In the genomic region with DNA sequence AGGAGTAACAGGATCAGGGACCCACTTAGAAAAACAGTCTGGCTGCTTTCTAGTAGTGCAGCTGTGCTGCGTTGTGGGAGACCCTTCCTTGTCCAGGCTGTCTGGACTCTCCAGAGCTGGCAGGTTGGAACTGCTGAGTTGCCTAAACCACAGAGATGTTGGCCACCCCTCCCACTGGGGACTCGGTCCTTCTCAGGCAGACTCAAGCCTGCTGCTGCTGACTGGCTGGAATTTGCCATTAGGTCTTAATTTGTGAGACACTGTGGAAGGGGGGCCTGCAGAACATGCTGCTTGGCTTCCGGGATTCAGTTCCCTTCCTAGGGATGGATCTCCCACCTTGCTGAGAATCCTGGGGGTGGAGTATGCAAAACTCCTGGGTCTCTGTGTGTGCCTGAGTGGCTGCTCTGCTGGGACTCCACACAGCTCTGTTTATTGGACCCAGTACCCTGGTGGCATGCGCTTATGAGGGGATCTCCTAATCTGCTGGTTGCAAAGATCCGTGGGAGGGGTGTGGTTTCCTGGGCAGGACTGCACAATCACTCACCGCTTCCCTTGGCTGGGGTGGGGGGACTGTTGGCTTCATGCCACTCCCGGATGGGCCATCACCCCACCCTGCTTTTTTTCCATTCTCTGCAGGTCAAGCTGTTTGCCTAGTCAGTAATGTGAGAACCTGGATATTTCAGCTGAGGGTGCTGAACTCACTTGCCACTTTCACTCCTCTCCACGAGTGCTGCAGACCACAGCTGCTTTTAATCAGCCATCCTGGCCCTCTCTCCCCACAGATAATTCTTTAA, we compare ENCODE assay signal across 1 cellular context.
A peak's percentile ranks its signal among the peaks of the same experiment; 100 is the strongest.
TF ChIP-seq lines count a peak whose summit lies in the region.

No MANE protein-coding gene starts in this region.

TF ChIP-seq in GM12878, 131 proteins besides CTCF, POLR2A, EP300 and RAD21 (continued from another document and continues in another):
- TF ChIP-seq EZH2 (IDR thresholded peaks at IDR 0.05; ENCODE audit: borderline replicate concordance, control insufficient read depth, low read depth, low read length) = no peak
- peak; percentile 92 for TF ChIP-seq IKZF1 (conservative IDR thresholded peaks at IDR 0.05)
- no peak for TF ChIP-seq SRF (IDR thresholded peaks at IDR 0.05; ENCODE audit: low read depth in 2 of 2, low read length in 2 of 2)
- no peak; the same call in 1 of the 2 replicates for TF ChIP-seq PAX5 (IDR thresholded peaks at IDR 0.05; ENCODE audit: borderline replicate concordance, low read depth, low read length)
- no peak for TF ChIP-seq ZNF24 (IDR thresholded peaks at IDR 0.05)
- TF ChIP-seq RB1 (IDR thresholded peaks at IDR 0.05; ENCODE audit: borderline replicate concordance) = no peak
- TF ChIP-seq, protein P1, sequence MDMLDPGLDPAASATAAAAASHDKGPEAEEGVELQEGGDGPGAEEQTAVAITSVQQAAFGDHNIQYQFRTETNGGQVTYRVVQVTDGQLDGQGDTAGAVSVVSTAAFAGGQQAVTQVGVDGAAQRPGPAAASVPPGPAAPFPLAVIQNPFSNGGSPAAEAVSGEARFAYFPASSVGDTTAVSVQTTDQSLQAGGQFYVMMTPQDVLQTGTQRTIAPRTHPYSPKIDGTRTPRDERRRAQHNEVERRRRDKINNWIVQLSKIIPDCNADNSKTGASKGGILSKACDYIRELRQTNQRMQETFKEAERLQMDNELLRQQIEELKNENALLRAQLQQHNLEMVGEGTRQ (IDR thresholded peaks at IDR 0.05; ENCODE audit: borderline replicate concordance, low read depth, low read length) = no peak
- TF ChIP-seq, protein P2, sequence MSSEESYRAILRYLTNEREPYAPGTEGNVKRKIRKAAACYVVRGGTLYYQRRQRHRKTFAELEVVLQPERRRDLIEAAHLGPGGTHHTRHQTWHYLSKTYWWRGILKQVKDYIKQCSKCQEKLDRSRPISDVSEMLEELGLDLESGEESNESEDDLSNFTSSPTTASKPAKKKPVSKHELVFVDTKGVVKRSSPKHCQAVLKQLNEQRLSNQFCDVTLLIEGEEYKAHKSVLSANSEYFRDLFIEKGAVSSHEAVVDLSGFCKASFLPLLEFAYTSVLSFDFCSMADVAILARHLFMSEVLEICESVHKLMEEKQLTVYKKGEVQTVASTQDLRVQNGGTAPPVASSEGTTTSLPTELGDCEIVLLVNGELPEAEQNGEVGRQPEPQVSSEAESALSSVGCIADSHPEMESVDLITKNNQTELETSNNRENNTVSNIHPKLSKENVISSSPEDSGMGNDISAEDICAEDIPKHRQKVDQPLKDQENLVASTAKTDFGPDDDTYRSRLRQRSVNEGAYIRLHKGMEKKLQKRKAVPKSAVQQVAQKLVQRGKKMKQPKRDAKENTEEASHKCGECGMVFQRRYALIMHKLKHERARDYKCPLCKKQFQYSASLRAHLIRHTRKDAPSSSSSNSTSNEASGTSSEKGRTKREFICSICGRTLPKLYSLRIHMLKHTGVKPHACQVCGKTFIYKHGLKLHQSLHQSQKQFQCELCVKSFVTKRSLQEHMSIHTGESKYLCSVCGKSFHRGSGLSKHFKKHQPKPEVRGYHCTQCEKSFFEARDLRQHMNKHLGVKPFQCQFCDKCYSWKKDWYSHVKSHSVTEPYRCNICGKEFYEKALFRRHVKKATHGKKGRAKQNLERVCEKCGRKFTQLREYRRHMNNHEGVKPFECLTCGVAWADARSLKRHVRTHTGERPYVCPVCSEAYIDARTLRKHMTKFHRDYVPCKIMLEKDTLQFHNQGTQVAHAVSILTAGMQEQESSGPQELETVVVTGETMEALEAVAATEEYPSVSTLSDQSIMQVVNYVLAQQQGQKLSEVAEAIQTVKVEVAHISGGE (CRISPR knock-in tag; IDR thresholded peaks at IDR 0.05) = no peak
- 0 out of 3 replicates have a peak, but pooled peaks of 1 of the 2 experiments have one; percentile 9 for TF ChIP-seq EGR1 (IDR thresholded peaks at IDR 0.05; ENCODE audit: borderline replicate concordance in 1 of 2, low read depth in 2 of 2, low read length in 2 of 2)
- no peak for TF ChIP-seq HDAC6 (IDR thresholded peaks at IDR 0.05; ENCODE audit: unreplicated experiment)
- TF ChIP-seq RELA (IDR thresholded peaks at IDR 0.05; ENCODE audit: borderline replicate concordance, partially characterized antibody) = no peak
- no peak for TF ChIP-seq CHD4 (IDR thresholded peaks at IDR 0.05)
- TF ChIP-seq, protein P3, sequence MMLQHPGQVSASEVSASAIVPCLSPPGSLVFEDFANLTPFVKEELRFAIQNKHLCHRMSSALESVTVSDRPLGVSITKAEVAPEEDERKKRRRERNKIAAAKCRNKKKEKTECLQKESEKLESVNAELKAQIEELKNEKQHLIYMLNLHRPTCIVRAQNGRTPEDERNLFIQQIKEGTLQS (IDR thresholded peaks at IDR 0.05; ENCODE audit: borderline replicate concordance, extremely low read depth, low read depth, low read length) = no peak
- peak; percentile 75; the same call in 1 of the 2 replicates for TF ChIP-seq RUNX3 (IDR thresholded peaks at IDR 0.05; ENCODE audit: low read length)
- TF ChIP-seq SIX5 (IDR thresholded peaks at IDR 0.05; ENCODE audit: low read depth, low read length, severe bottlenecking) = no peak
- TF ChIP-seq BCL11A (IDR thresholded peaks at IDR 0.05; ENCODE audit: low read depth, low read length) = peak; percentile 62
- TF ChIP-seq TCF7 (IDR thresholded peaks at IDR 0.05; ENCODE audit: borderline replicate concordance) = no peak
- TF ChIP-seq, protein P4, sequence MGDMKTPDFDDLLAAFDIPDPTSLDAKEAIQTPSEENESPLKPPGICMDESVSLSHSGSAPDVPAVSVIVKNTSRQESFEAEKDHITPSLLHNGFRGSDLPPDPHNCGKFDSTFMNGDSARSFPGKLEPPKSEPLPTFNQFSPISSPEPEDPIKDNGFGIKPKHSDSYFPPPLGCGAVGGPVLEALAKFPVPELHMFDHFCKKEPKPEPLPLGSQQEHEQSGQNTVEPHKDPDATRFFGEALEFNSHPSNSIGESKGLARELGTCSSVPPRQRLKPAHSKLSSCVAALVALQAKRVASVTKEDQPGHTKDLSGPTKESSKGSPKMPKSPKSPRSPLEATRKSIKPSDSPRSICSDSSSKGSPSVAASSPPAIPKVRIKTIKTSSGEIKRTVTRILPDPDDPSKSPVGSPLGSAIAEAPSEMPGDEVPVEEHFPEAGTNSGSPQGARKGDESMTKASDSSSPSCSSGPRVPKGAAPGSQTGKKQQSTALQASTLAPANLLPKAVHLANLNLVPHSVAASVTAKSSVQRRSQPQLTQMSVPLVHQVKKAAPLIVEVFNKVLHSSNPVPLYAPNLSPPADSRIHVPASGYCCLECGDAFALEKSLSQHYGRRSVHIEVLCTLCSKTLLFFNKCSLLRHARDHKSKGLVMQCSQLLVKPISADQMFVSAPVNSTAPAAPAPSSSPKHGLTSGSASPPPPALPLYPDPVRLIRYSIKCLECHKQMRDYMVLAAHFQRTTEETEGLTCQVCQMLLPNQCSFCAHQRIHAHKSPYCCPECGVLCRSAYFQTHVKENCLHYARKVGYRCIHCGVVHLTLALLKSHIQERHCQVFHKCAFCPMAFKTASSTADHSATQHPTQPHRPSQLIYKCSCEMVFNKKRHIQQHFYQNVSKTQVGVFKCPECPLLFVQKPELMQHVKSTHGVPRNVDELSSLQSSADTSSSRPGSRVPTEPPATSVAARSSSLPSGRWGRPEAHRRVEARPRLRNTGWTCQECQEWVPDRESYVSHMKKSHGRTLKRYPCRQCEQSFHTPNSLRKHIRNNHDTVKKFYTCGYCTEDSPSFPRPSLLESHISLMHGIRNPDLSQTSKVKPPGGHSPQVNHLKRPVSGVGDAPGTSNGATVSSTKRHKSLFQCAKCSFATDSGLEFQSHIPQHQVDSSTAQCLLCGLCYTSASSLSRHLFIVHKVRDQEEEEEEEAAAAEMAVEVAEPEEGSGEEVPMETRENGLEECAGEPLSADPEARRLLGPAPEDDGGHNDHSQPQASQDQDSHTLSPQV (IDR thresholded peaks at IDR 0.05) = no peak
- no peak for TF ChIP-seq MXI1 (IDR thresholded peaks at IDR 0.05; ENCODE audit: low read depth, low read length)
- TF ChIP-seq, protein P5, sequence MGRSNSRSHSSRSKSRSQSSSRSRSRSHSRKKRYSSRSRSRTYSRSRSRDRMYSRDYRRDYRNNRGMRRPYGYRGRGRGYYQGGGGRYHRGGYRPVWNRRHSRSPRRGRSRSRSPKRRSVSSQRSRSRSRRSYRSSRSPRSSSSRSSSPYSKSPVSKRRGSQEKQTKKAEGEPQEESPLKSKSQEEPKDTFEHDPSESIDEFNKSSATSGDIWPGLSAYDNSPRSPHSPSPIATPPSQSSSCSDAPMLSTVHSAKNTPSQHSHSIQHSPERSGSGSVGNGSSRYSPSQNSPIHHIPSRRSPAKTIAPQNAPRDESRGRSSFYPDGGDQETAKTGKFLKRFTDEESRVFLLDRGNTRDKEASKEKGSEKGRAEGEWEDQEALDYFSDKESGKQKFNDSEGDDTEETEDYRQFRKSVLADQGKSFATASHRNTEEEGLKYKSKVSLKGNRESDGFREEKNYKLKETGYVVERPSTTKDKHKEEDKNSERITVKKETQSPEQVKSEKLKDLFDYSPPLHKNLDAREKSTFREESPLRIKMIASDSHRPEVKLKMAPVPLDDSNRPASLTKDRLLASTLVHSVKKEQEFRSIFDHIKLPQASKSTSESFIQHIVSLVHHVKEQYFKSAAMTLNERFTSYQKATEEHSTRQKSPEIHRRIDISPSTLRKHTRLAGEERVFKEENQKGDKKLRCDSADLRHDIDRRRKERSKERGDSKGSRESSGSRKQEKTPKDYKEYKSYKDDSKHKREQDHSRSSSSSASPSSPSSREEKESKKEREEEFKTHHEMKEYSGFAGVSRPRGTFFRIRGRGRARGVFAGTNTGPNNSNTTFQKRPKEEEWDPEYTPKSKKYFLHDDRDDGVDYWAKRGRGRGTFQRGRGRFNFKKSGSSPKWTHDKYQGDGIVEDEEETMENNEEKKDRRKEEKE (IDR thresholded peaks at IDR 0.05) = no peak
- peak; percentile 91 for TF ChIP-seq DPF2 (IDR thresholded peaks at IDR 0.05)
- TF ChIP-seq CHD2 (IDR thresholded peaks at IDR 0.05; ENCODE audit: borderline replicate concordance, low read depth, low read length) = no peak
- peak; percentile 35; the same call in 1 of the 2 replicates for TF ChIP-seq ATF7 (IDR thresholded peaks at IDR 0.05; ENCODE audit: low read depth)
- no peak for TF ChIP-seq WRNIP1 (IDR thresholded peaks at IDR 0.05; ENCODE audit: borderline replicate concordance, low read depth, low read length)
- no peak for TF ChIP-seq TBL1XR1 (IDR thresholded peaks at IDR 0.05; ENCODE audit: low read depth, low read length)
- TF ChIP-seq NFIC (IDR thresholded peaks at IDR 0.05; ENCODE audit: low read depth, low read length) = peak; percentile 31; the same call in 1 of the 2 replicates
- no peak for TF ChIP-seq SIN3A (IDR thresholded peaks at IDR 0.05; ENCODE audit: low read depth, low read length)
- no peak for TF ChIP-seq RBBP5 (conservative IDR thresholded peaks at IDR 0.05)
- TF ChIP-seq CREM (IDR thresholded peaks at IDR 0.05; ENCODE audit: low read depth) = no peak
- TF ChIP-seq, protein P6, sequence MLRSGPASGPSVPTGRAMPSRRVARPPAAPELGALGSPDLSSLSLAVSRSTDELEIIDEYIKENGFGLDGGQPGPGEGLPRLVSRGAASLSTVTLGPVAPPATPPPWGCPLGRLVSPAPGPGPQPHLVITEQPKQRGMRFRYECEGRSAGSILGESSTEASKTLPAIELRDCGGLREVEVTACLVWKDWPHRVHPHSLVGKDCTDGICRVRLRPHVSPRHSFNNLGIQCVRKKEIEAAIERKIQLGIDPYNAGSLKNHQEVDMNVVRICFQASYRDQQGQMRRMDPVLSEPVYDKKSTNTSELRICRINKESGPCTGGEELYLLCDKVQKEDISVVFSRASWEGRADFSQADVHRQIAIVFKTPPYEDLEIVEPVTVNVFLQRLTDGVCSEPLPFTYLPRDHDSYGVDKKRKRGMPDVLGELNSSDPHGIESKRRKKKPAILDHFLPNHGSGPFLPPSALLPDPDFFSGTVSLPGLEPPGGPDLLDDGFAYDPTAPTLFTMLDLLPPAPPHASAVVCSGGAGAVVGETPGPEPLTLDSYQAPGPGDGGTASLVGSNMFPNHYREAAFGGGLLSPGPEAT (IDR thresholded peaks at IDR 0.05; ENCODE audit: low read depth) = peak; percentile 90
- no peak for TF ChIP-seq RCOR1 (conservative IDR thresholded peaks at IDR 0.05; ENCODE audit: low read depth, low read length)
- TF ChIP-seq CEBPB (IDR thresholded peaks at IDR 0.05; ENCODE audit: borderline replicate concordance in 1 of 2, low read depth in 2 of 2, low read length in 2 of 2) = no peak
- TF ChIP-seq NBN (IDR thresholded peaks at IDR 0.05) = peak; percentile 65; the same call in 1 of the 2 replicates
- no peak for TF ChIP-seq TARDBP (IDR thresholded peaks at IDR 0.05; ENCODE audit: borderline replicate concordance)
- no peak for TF ChIP-seq JUNB (IDR thresholded peaks at IDR 0.05)
- no peak for TF ChIP-seq RFX5 (IDR thresholded peaks at IDR 0.05; ENCODE audit: low read depth, low read length)
- TF ChIP-seq ZNF384 (IDR thresholded peaks at IDR 0.05; ENCODE audit: borderline replicate concordance, low read depth, low read length) = no peak
- TF ChIP-seq NR2C2 (IDR thresholded peaks at IDR 0.05; ENCODE audit: borderline replicate concordance, control insufficient read depth, insufficient read length, low read depth) = no peak
- TF ChIP-seq KAT2A (conservative IDR thresholded peaks at IDR 0.05; ENCODE audit: control insufficient read depth, low read depth, low read length) = no peak
- TF ChIP-seq, protein P7, sequence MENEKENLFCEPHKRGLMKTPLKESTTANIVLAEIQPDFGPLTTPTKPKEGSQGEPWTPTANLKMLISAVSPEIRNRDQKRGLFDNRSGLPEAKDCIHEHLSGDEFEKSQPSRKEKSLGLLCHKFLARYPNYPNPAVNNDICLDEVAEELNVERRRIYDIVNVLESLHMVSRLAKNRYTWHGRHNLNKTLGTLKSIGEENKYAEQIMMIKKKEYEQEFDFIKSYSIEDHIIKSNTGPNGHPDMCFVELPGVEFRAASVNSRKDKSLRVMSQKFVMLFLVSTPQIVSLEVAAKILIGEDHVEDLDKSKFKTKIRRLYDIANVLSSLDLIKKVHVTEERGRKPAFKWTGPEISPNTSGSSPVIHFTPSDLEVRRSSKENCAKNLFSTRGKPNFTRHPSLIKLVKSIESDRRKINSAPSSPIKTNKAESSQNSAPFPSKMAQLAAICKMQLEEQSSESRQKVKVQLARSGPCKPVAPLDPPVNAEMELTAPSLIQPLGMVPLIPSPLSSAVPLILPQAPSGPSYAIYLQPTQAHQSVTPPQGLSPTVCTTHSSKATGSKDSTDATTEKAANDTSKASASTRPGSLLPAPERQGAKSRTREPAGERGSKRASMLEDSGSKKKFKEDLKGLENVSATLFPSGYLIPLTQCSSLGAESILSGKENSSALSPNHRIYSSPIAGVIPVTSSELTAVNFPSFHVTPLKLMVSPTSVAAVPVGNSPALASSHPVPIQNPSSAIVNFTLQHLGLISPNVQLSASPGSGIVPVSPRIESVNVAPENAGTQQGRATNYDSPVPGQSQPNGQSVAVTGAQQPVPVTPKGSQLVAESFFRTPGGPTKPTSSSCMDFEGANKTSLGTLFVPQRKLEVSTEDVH (IDR thresholded peaks at IDR 0.05; ENCODE audit: low read depth, partially characterized antibody) = no peak
- TF ChIP-seq ZBED1 (IDR thresholded peaks at IDR 0.05; ENCODE audit: borderline replicate concordance) = no peak
- no peak for TF ChIP-seq MTA3 (IDR thresholded peaks at IDR 0.05; ENCODE audit: borderline replicate concordance, low read length)
- TF ChIP-seq SPI1 (IDR thresholded peaks at IDR 0.05; ENCODE audit: borderline replicate concordance, insufficient read depth, low read depth, low read length) = no peak
